25 cellular contexts compared by ENCODE assay signal in the genomic region with DNA sequence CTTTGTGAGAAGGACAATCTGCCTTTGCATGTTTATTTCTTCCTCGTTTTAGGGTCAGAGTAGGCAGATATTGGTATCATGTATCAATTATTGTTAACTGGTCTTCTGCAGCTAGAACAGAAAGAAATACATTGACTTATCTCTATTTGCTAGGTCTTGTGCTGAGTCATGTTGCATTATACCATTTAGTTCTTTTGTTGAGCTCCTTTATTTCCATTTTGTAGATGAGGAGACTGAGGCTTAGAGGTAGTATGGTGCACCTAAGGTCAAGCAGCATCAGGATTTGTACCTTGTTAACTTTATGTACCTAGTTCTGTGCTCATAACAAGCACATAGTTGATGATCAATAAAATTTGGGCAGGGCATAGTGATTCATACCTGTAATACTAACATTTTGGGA.
"Had no signal": no experiment of that assay in that cellular context is flagged by ENCODE, and none has a peak within 500 bp of the region (broad histone marks: within the 10 kb centered on the region; RNA-seq: fewer than 3 reads in every experiment).

No MANE protein-coding gene starts in this region.

- H3K79me2 ChIP-seq: hepatocyte had no signal

- H3K4me1 ChIP-seq: colonic mucosa, foreskin keratinocyte, left lung, lower lobe of right lung had no signal

- H2AFZ ChIP-seq: hepatocyte had no signal

- H3K4me1 Mint-ChIP-seq: mesothelial cell of epicardium had no signal

- H3K36me3 ChIP-seq: colonic mucosa had no signal

- H3K9me3 ChIP-seq: colonic mucosa, gastroesophageal sphincter, heart left ventricle, left lung, lower lobe of right lung, mucosa of descending colon had no signal

- H3K27ac Mint-ChIP-seq: dendritic cell treated with granulocyte-macrophage colony-stimulating factor and Interleukin-4, amounts not matched to agents 40 ng/mL and 50 ng/mL, for 4 days; effector memory CD8-positive, alpha-beta T cell; endodermal cell; mesothelial cell of epicardium had no signal

- H3K4me2 ChIP-seq: hepatocyte had no signal

- H3K9me3 Mint-ChIP-seq: dendritic cell treated with granulocyte-macrophage colony-stimulating factor and Interleukin-4, amounts not matched to agents 40 ng/mL and 50 ng/mL, for 4 days; effector memory CD8-positive, alpha-beta T cell; endodermal cell; mesothelial cell of epicardium; naive B cell had no signal

- H3K4me3 ChIP-seq: colonic mucosa, gastroesophageal sphincter, heart left ventricle, hepatocyte, left lung, lower lobe of right lung, mucosa of descending colon had no signal

- FAIRE-seq: endometrium, islet of Langerhans, keratinocyte had no signal

- H3K27me3 Mint-ChIP-seq: dendritic cell treated with granulocyte-macrophage colony-stimulating factor and Interleukin-4, amounts not matched to agents 40 ng/mL and 50 ng/mL, for 4 days; effector memory CD8-positive, alpha-beta T cell; naive B cell had no signal

- ATAC-seq: effector memory CD8-positive, alpha-beta T cell; esophagus mucosa; foreskin keratinocyte; gastroesophageal sphincter; heart left ventricle; left cardiac atrium; left lung; left ventricle myocardium superior; lower lobe of right lung; mucosa of descending colon had no signal

- H3K4me3 Mint-ChIP-seq: dendritic cell treated with granulocyte-macrophage colony-stimulating factor and Interleukin-4, amounts not matched to agents 40 ng/mL and 50 ng/mL, for 4 days; effector memory CD8-positive, alpha-beta T cell; endodermal cell; mesothelial cell of epicardium; naive B cell had no signal

- DNase-seq: colonic mucosa; cortex of kidney; effector CD8-positive, alpha-beta T cell; effector memory CD8-positive, alpha-beta T cell; erythroblast; foreskin keratinocyte; heart left ventricle; hypothalamus; left cardiac atrium; left lung; left ventricle myocardium superior; lower lobe of right lung; mesenchymal stem cell; mucosa of descending colon; naive B cell had no signal

- H3K27ac ChIP-seq: colonic mucosa, epithelial cell of prostate, foreskin keratinocyte, heart left ventricle, hepatocyte, left lung, lower lobe of right lung had no signal

- H3K27me3 ChIP-seq: colonic mucosa, gastroesophageal sphincter, heart left ventricle, hepatocyte, left lung had no signal

- H3K36me3 Mint-ChIP-seq: mesothelial cell of epicardium had no signal
